ENCODE assay signal across 9 cellular contexts in genomic region chr6:64520050-64520449, GRCh38.
DNase-seq lines count a peak whose midpoint lies in the region; ATAC-seq and TF ChIP-seq lines count a peak whose summit lies in the region.
"Had no signal": no experiment of that assay in that cellular context is flagged by ENCODE, and none has a peak within 500 bp of the region (broad histone marks: within the 10 kb centered on the region; RNA-seq: fewer than 3 reads in every experiment).

No MANE protein-coding gene starts in this region.

- H3K9ac ChIP-seq in colonic mucosa (ENCODE audit: low read depth in 2 of 2, low read length in 2 of 2) = no peak overlapping the region

- peaks cover 13% of the 10 kb centered on the region for H3K4me1 Mint-ChIP-seq in GM23338
- H3K4me1 Mint-ChIP-seq in activated naive CD4-positive, alpha-beta T cell treated with anti-CD3 and anti-CD28 coated beads for 36 hours (ENCODE audit: low read depth) = no peaks in the 10 kb centered on the region

- no peaks in the 10 kb centered on the region for H3K79me2 ChIP-seq in GM23338 (replicated peaks; ENCODE audit: insufficient read depth)

- peak; percentile 83 for DNase-seq in A172 (ENCODE audit: low spot score)
- peak; percentile 2 for DNase-seq in GM23338 (ENCODE audit: low spot score)
- peak; percentile 92 for DNase-seq in M059J (ENCODE audit: low read depth)
- peak; percentile 89 for DNase-seq in epithelial cell of proximal tubule (ENCODE audit: low read depth)
- no peak for DNase-seq in colonic mucosa
- no peak for DNase-seq in activated naive CD4-positive, alpha-beta T cell treated with anti-CD3 and anti-CD28 coated beads for 36 hours
- DNase-seq: activated T-cell treated with anti-CD3 and anti-CD28 coated beads, Interleukin-2, amount 50 U/mL, for 4 hours had no signal

- no peaks in the 10 kb centered on the region for H3K36me3 ChIP-seq in GM23338 (ENCODE audit: insufficient read depth)
- no peaks in the 10 kb centered on the region for H3K36me3 ChIP-seq in colonic mucosa

- no peaks in the 10 kb centered on the region for H3K9me3 ChIP-seq in colonic mucosa

- intact Hi-C loops in colonic mucosa (cut with DNase I) = no loop called here
- intact Hi-C loops in activated naive CD4-positive, alpha-beta T cell treated with anti-CD3 and anti-CD28 coated beads for 36 hours (cut with micrococcal nuclease) = no loop called here

- ATAC-seq in GM23338 = no peak
- no peak for ATAC-seq in GM21529 (IDR thresholded peaks at IDR 0.05; ENCODE audit: unreplicated experiment)
- ATAC-seq in HG03280 (IDR thresholded peaks at IDR 0.05; ENCODE audit: unreplicated experiment) = no peak

- no peaks in the 10 kb centered on the region for H3K27me3 ChIP-seq in GM23338 (ENCODE audit: insufficient read depth)
- H3K27me3 ChIP-seq in colonic mucosa = no peaks in the 10 kb centered on the region

- no peak overlapping the region for H3K4me3 Mint-ChIP-seq in GM23338
- H3K4me3 Mint-ChIP-seq in activated naive CD4-positive, alpha-beta T cell treated with anti-CD3 and anti-CD28 coated beads for 36 hours = no peak overlapping the region
- H3K4me3 Mint-ChIP-seq: activated T-cell treated with anti-CD3 and anti-CD28 coated beads, Interleukin-2, amount 50 U/mL, for 4 hours had no signal

- CTCF ChIA-PET in activated naive CD4-positive, alpha-beta T cell treated with anti-CD3 and anti-CD28 coated beads for 36 hours (lab: Charles Lee) = no interaction called here

- H3K27ac Mint-ChIP-seq in GM23338 = no peak overlapping the region
- no peak overlapping the region for H3K27ac Mint-ChIP-seq in activated naive CD4-positive, alpha-beta T cell treated with anti-CD3 and anti-CD28 coated beads for 36 hours

- H3K27me3 Mint-ChIP-seq in GM23338 (ENCODE audit: insufficient read depth, low read depth, poor library complexity) = no peaks in the 10 kb centered on the region
- no peaks in the 10 kb centered on the region for H3K27me3 Mint-ChIP-seq in activated naive CD4-positive, alpha-beta T cell treated with anti-CD3 and anti-CD28 coated beads for 36 hours (ENCODE audit: low read depth)

- peaks cover 6% of the 10 kb centered on the region; the same call in 2 of the 3 replicates for H3K9me3 Mint-ChIP-seq in GM23338
- H3K9me3 Mint-ChIP-seq in activated naive CD4-positive, alpha-beta T cell treated with anti-CD3 and anti-CD28 coated beads for 36 hours = peaks cover 15% of the 10 kb centered on the region

- H4K20me1 ChIP-seq in GM23338 (replicated peaks; ENCODE audit: insufficient read depth) = no peaks in the 10 kb centered on the region

- no peaks in the 10 kb centered on the region for H3K4me1 ChIP-seq in GM23338 (ENCODE audit: insufficient read depth)
- H3K4me1 ChIP-seq in colonic mucosa = no peaks in the 10 kb centered on the region

- H3K4me3 ChIP-seq in GM23338 (no peak overlapping the region), epithelial cell of proximal tubule (ENCODE audit: low read depth, low read length) (no peak overlapping the region), colonic mucosa (no peak overlapping the region)

- no peak overlapping the region for H3K27ac ChIP-seq in GM23338 (ENCODE audit: low read depth)
- H3K27ac ChIP-seq in colonic mucosa = no peak overlapping the region

- H3K9me2 ChIP-seq in GM23338 (ENCODE audit: insufficient read depth) = no peaks in the 10 kb centered on the region

- no peaks in the 10 kb centered on the region for H3F3A ChIP-seq in GM23338 (replicated peaks; ENCODE audit: low read depth)

- H3K36me3 Mint-ChIP-seq in GM23338 (ENCODE audit: low read depth) = no peaks in the 10 kb centered on the region
- no peaks in the 10 kb centered on the region for H3K36me3 Mint-ChIP-seq in activated naive CD4-positive, alpha-beta T cell treated with anti-CD3 and anti-CD28 coated beads for 36 hours (ENCODE audit: low read depth)

- H3K4me2 ChIP-seq in GM23338 = no peak overlapping the region

- no peak overlapping the region for H2AFZ ChIP-seq in GM23338

- TF ChIP-seq CTCF in GM23338 (conservative IDR thresholded peaks at IDR 0.05; ENCODE audit: low read depth in 2 of 2) (no peak), epithelial cell of proximal tubule (conservative IDR thresholded peaks at IDR 0.05; ENCODE audit: low read depth, low read length) (no peak), colonic mucosa (IDR thresholded peaks at IDR 0.05) (no peak)

TF ChIP-seq in GM23338, 12 proteins besides CTCF, POLR2A, EP300 and RAD21 (continues in another document):
- TF ChIP-seq CREB1 (CRISPR knock-in tag; IDR thresholded peaks at IDR 0.05; ENCODE audit: low read depth) = no peak
- TF ChIP-seq EZH2 (IDR thresholded peaks at IDR 0.05; ENCODE audit: low read depth, unreplicated experiment) = no peak
- TF ChIP-seq JUNB (IDR thresholded peaks at IDR 0.05; ENCODE audit: unreplicated experiment) = no peak
- no peak for TF ChIP-seq ETS1 (IDR thresholded peaks at IDR 0.05)
- no peak for TF ChIP-seq STAT1 (IDR thresholded peaks at IDR 0.05; ENCODE audit: unreplicated experiment)
- no peak for TF ChIP-seq REST (IDR thresholded peaks at IDR 0.05; ENCODE audit: unreplicated experiment)

Comparison
In these comparisons a context has a peak if more than half of its experiments do, and no peak if none do; other contexts are left out.
1. DNase-seq: peak in A172 (single experiment), GM23338 (single experiment), M059J (single experiment) and epithelial cell of proximal tubule (single experiment); none in colonic mucosa (single experiment) and activated naive CD4-positive, alpha-beta T cell treated with anti-CD3 and anti-CD28 coated beads for 36 hours (single experiment).